ENCODE assay signal across 12 cellular contexts in the genomic region with DNA sequence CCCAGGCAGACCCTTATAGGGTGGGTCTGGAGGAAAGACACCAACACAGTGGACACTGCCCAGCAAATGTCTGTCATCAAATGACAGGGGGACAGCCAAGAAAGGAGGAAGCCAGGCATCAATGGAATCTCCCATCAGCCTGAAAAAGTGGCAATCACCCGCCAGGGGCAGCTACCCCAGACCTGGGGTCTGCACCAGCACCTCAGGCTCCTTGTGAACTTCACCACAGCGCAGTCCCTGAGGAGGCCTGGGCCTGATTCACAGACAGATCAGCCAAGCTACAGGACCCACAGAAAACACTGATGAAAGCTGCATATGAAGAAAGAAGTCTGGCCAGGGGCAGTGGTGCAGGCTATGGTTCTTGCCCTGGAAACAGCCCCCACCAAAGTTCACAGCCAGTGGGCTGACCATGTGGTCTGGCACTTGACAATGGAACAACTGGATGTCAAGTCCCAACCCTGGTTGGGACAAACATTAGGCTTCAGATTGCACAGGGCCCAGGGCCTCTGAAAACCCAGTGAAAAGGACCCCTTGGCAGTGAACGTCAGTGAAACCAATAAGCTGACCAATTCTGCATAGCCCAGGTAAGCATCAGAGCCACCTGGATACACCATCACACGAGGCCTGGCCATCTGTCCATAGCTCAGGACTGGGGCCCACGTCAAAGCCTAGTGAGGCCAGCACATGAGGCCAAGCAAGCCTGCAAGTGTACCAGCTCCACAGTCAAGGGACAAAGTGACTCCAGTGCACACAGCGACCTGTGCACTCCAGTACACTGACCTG. TPM values are rescaled to one million over a fixed set of nuclear protein-coding genes. Genes with fewer than 3 reads are reported as not detected.
DNase-seq lines count a peak whose midpoint lies in the region; ATAC-seq and TF ChIP-seq lines count a peak whose summit lies in the region.
"Had no signal": no experiment of that assay in that cellular context is flagged by ENCODE, and none has a peak within 500 bp of the region (broad histone marks: within the 10 kb centered on the region; RNA-seq: fewer than 3 reads in every experiment).

No MANE protein-coding gene starts in this region.

- no peak overlapping the region for H3K4me3 Mint-ChIP-seq in stimulated activated memory B cell treated with anti-CD40 and anti-IgM and Interleukin-4, amounts not matched to agents 10 μg/mL and 1 μg/mL and 100 μg/mL, for 72 hours
- H3K4me3 Mint-ChIP-seq: activated naive CD8-positive, alpha-beta T cell treated with anti-CD3 and anti-CD28 coated beads, Interleukin-2, amount 10 ng/mL, durations not matched to agents 7 days and 5 days; immature natural killer cell had no signal

- ATAC-seq in heart left ventricle (peak in 1 of 4 donors; percentile 56), Right ventricle myocardium superior (ENCODE audit: poor library complexity) (no peak)
- ATAC-seq in stimulated activated memory B cell treated with anti-CD40 and anti-IgM and Interleukin-4, amounts not matched to agents 10 μg/mL and 1 μg/mL and 100 μg/mL, for 72 hours, result no peak

- peaks cover 16% of the 10 kb centered on the region for H3K4me1 Mint-ChIP-seq in stimulated activated memory B cell treated with anti-CD40 and anti-IgM and Interleukin-4, amounts not matched to agents 10 μg/mL and 1 μg/mL and 100 μg/mL, for 72 hours
- H3K4me1 Mint-ChIP-seq: immature natural killer cell had no signal

- H3K27me3 ChIP-seq in heart left ventricle (no peaks in the 10 kb centered on the region), left ventricle myocardium inferior (ENCODE audit: low read depth) (no peaks in the 10 kb centered on the region), testis (no peaks in the 10 kb centered on the region)
- H3K27me3 ChIP-seq: MG63 had no signal

- intact Hi-C loops in heart left ventricle (cut with DNase I), result loop anchor here in 2 of 10 donors (2.0 to 10.0 kb wide), 3 partner anchors 32 to 228 kb away; partner anchors contain the start of gene LRRC2 (in 1 of the 2)
- intact Hi-C loops in Right ventricle myocardium superior (cut with DNase I), result no loop called here
- intact Hi-C loops in left ventricle myocardium inferior (cut with micrococcal nuclease), result no loop called here
- intact Hi-C loops in testis (cut with DNase I; ENCODE audit: low total_unique reads), result no loop called here

- TF ChIP-seq POLR2A in heart left ventricle (IDR thresholded peaks at IDR 0.05), result no peak
- no peak for TF ChIP-seq POLR2A in testis (IDR thresholded peaks at IDR 0.05)

- TF ChIP-seq CTCF in heart left ventricle (IDR thresholded peaks at IDR 0.05), result no peak
- TF ChIP-seq CTCF in left ventricle myocardium inferior (IDR thresholded peaks at IDR 0.05; ENCODE audit: borderline replicate concordance), result no peak
- no peak for TF ChIP-seq CTCF in testis (IDR thresholded peaks at IDR 0.05)

- H3K36me3 Mint-ChIP-seq in stimulated activated memory B cell treated with anti-CD40 and anti-IgM and Interleukin-4, amounts not matched to agents 10 μg/mL and 1 μg/mL and 100 μg/mL, for 72 hours, result no peaks in the 10 kb centered on the region
- H3K36me3 Mint-ChIP-seq: activated naive CD8-positive, alpha-beta T cell treated with anti-CD3 and anti-CD28 coated beads, Interleukin-2, amount 10 ng/mL, durations not matched to agents 7 days and 5 days; immature natural killer cell had no signal

- no peak overlapping the region for H3K27ac Mint-ChIP-seq in stimulated activated memory B cell treated with anti-CD40 and anti-IgM and Interleukin-4, amounts not matched to agents 10 μg/mL and 1 μg/mL and 100 μg/mL, for 72 hours
- H3K27ac Mint-ChIP-seq: activated naive CD8-positive, alpha-beta T cell treated with anti-CD3 and anti-CD28 coated beads, Interleukin-2, amount 10 ng/mL, durations not matched to agents 7 days and 5 days; immature natural killer cell had no signal

- no peak overlapping the region for H3K4me3 ChIP-seq in heart left ventricle
- no peak overlapping the region for H3K4me3 ChIP-seq in left ventricle myocardium inferior
- no peak overlapping the region for H3K4me3 ChIP-seq in testis
- H3K4me3 ChIP-seq: MG63 had no signal

- H3K9me3 ChIP-seq in heart left ventricle (no peaks in the 10 kb centered on the region), left ventricle myocardium inferior (replicated peaks) (no peaks in the 10 kb centered on the region), testis (no peaks in the 10 kb centered on the region)
- H3K9me3 ChIP-seq: MG63 had no signal

- peaks cover 0 to 85% (median 44%) of the 10 kb centered on the region in 12 donors for H3K4me1 ChIP-seq in heart left ventricle
- peaks cover 92% of the 10 kb centered on the region for H3K4me1 ChIP-seq in left ventricle myocardium inferior
- H3K4me1 ChIP-seq in testis, result no peaks in the 10 kb centered on the region

- H3K9me3 Mint-ChIP-seq in stimulated activated memory B cell treated with anti-CD40 and anti-IgM and Interleukin-4, amounts not matched to agents 10 μg/mL and 1 μg/mL and 100 μg/mL, for 72 hours, result no peaks in the 10 kb centered on the region
- H3K9me3 Mint-ChIP-seq: activated naive CD8-positive, alpha-beta T cell treated with anti-CD3 and anti-CD28 coated beads, Interleukin-2, amount 10 ng/mL, durations not matched to agents 7 days and 5 days; immature natural killer cell had no signal

- 73 to 83% (median 77%) methylated on average over 6 of the region's 6 CpGs for WGBS in heart left ventricle, 4 donors
- WGBS in testis, 2 donors, result 93 to 96% methylated on average over 2 to 6 of the region's 6 CpGs

- peaks cover 44% of the 10 kb centered on the region for H3K27me3 Mint-ChIP-seq in stimulated activated memory B cell treated with anti-CD40 and anti-IgM and Interleukin-4, amounts not matched to agents 10 μg/mL and 1 μg/mL and 100 μg/mL, for 72 hours

- DNase-seq in heart left ventricle (peak in 1 of 5 donors; percentile 5), Right ventricle myocardium superior (no peak), left ventricle myocardium inferior (no peak), testis (peak; percentile 11), CD1c-positive myeloid dendritic cell (ENCODE audit: extremely low spot score) (no peak)
- DNase-seq: activated CD4-positive, CD25-positive, alpha-beta regulatory T cell; foreskin melanocyte; immature natural killer cell; MG63 had no signal

- H3K36me3 ChIP-seq in heart left ventricle (no peaks in the 10 kb centered on the region), left ventricle myocardium inferior (no peaks in the 10 kb centered on the region), testis (ENCODE audit: low read depth, missing control alignments) (no peaks in the 10 kb centered on the region)
- H3K36me3 ChIP-seq: MG63 had no signal

- peak overlapping the region; percentile 47 to 93 (median 79) for H3K27ac ChIP-seq in heart left ventricle
- peak overlapping the region; percentile 86 for H3K27ac ChIP-seq in left ventricle myocardium inferior (replicated peaks)
- H3K27ac ChIP-seq in testis, result no peak overlapping the region

RNA-seq across cellular contexts. Expression of gene ALS2CL, which starts 29.1 kb away (rescaled TPM):
- total RNA-seq in heart left ventricle (10 to 100 TPM; 11.8 to 40.7 (median 25.4) TPM), Right ventricle myocardium superior (37.0 TPM), left ventricle myocardium inferior (33.7 TPM), testis (10 to 100 TPM in 1 of 2 donors, 1 to 10 TPM in 1; 5.4 to 11.2 TPM)
- polyA plus RNA-seq in heart left ventricle (10 to 100 TPM; 12.4 to 37.1 TPM), testis (ENCODE audit: insufficient read depth, low read depth, low replicate concordance) (4.4 TPM)
- polyA plus RNA-seq: immature natural killer cell had no signal

RNA-seq across cellular contexts. Expression of gene TMIE, which starts 36.8 kb away (rescaled TPM):
- total RNA-seq in heart left ventricle, result under 1 TPM in 8 of 9 donors, not detected in 1; 0.47 to 0.95 (median 0.61) TPM
- under 1 TPM; 0.46 to 0.69 TPM for polyA plus RNA-seq in heart left ventricle
- total RNA-seq in Right ventricle myocardium superior, result 1.00 TPM
- total RNA-seq in left ventricle myocardium inferior, result 1.5 TPM
- total RNA-seq in testis, result 1 to 10 TPM; 1.5 to 2.3 TPM
- 1.8 TPM for polyA plus RNA-seq in testis (ENCODE audit: insufficient read depth, low read depth, low replicate concordance)
- polyA plus RNA-seq: immature natural killer cell had no signal

RNA-seq across cellular contexts. Expression of gene FAM240A, which starts 52.1 kb away (rescaled TPM):
- total RNA-seq in heart left ventricle, result not detected
- polyA plus RNA-seq in heart left ventricle, result not detected
- not detected for total RNA-seq in Right ventricle myocardium superior
- not detected for total RNA-seq in left ventricle myocardium inferior
- total RNA-seq in testis, result not detected
- not detected for polyA plus RNA-seq in testis (ENCODE audit: insufficient read depth, low read depth, low replicate concordance)
- total RNA-seq: activated naive CD8-positive, alpha-beta T cell treated with anti-CD3 and anti-CD28 coated beads, Interleukin-2, amount 10 ng/mL, durations not matched to agents 7 days and 5 days; occipital lobe had no signal
- polyA plus RNA-seq: immature natural killer cell had no signal

RNA-seq across cellular contexts. Expression of gene PRSS50, which starts 53.3 kb away (rescaled TPM):
- total RNA-seq in heart left ventricle (under 1 TPM in 7 of 9 donors, not detected in 2; 0.23 to 0.65 (median 0.35) TPM), Right ventricle myocardium superior (0.16 TPM), left ventricle myocardium inferior (0.22 TPM), testis (1 to 10 TPM; 3.8 to 6.2 TPM)
- polyA plus RNA-seq in heart left ventricle (under 1 TPM; 0.06 to 0.46 TPM), testis (ENCODE audit: insufficient read depth, low read depth, low replicate concordance) (0.92 TPM)
- total RNA-seq: activated naive CD8-positive, alpha-beta T cell treated with anti-CD3 and anti-CD28 coated beads, Interleukin-2, amount 10 ng/mL, durations not matched to agents 7 days and 5 days had no signal
- polyA plus RNA-seq: immature natural killer cell had no signal

Comparison
In these comparisons a context has a peak if more than half of its experiments do, and no peak if none do; other contexts are left out.
1. H3K27ac ChIP-seq: peak in heart left ventricle (12 of 12) and left ventricle myocardium inferior (single experiment); none in testis (0 of 2).